In the genomic region with DNA sequence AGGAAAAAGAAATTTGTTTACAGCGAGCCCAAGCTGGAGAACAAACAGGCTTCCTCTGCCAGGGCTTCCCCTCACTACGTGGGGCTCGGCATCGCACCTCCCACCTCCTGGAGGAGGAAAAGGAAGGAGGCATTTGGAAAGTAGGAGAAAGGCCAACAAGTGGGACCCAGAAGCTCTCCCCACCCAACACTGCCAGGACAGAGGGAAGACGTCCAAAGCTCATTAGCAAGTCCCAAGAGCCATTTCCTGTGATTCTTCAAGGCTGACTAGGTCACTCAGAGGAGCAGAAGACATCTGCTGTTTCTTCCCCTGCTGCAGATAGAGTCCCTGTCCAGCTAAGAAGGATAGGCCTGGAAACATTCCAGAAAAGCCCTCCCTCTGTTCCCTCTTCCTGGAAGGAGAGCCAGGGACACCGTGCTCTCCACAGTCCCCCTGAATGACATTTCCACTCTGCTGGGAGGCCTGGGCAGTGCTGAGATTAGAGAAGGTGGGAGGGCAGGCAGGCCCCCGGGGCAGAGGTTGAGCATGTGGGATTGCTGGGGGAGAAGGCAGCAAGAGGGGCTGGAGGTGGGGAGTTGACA, we compare ENCODE assay signal across 17 cellular contexts. TPM values are rescaled to one million over a fixed set of nuclear protein-coding genes. Genes with fewer than 3 reads are reported as not detected.
A peak's percentile ranks its signal among the peaks of the same experiment; 100 is the strongest.
DNase-seq lines count a peak whose midpoint lies in the region; ATAC-seq and TF ChIP-seq lines count a peak whose summit lies in the region.
"Had no signal": no experiment of that assay in that cellular context is flagged by ENCODE, and none has a peak within 500 bp of the region (broad histone marks: within the 10 kb centered on the region; RNA-seq: fewer than 3 reads in every experiment).

No MANE protein-coding gene starts in this region.

- H3K4me1 Mint-ChIP-seq in natural killer cell treated with Interleukin-12 subunit alpha and Interleukin-12 subunit beta and Interleukin-15 and Interleukin-18, amount 100 ng/mL, for 72 hours (ENCODE audit: low read depth in 2 of 2), result no peaks in the 10 kb centered on the region
- H3K4me1 Mint-ChIP-seq: activated naive CD8-positive, alpha-beta T cell treated with anti-CD3 and anti-CD28 coated beads, Interleukin-2, amount 10 ng/mL, durations not matched to agents 7 days and 5 days; B cell had no signal

- peak; percentile 52 for ATAC-seq in omental fat pad (ENCODE audit: low FRiP score)
- no peak for ATAC-seq in natural killer cell treated with Interleukin-12 subunit alpha and Interleukin-12 subunit beta and Interleukin-15 and Interleukin-18, amount 100 ng/mL, for 72 hours
- ATAC-seq in HG03196 (IDR thresholded peaks at IDR 0.05; ENCODE audit: unreplicated experiment), result no peak
- no peak for ATAC-seq in HG03135 (IDR thresholded peaks at IDR 0.05; ENCODE audit: unreplicated experiment)

- peaks cover 15 to 39% of the 10 kb centered on the region in 2 donors for H3K27me3 Mint-ChIP-seq in natural killer cell treated with Interleukin-12 subunit alpha and Interleukin-12 subunit beta and Interleukin-15 and Interleukin-18, amount 100 ng/mL, for 72 hours

- DNase-seq in right atrium auricular region (ENCODE audit: low spot score), result peak; percentile 78
- no peak for DNase-seq in omental fat pad (ENCODE audit: low spot score)
- no peak for DNase-seq in thyroid gland
- no peak for DNase-seq in natural killer cell treated with Interleukin-12 subunit alpha and Interleukin-12 subunit beta and Interleukin-15 and Interleukin-18, amount 100 ng/mL, for 72 hours (ENCODE audit: low spot score)
- no peak for DNase-seq in NCI-H1092 treated with DMSO at 0.1 percent for 48 hours (lab: John Stamatoyannopoulos, UW)
- DNase-seq: activated CD4-positive, alpha-beta T cell treated with anti-CD3 and anti-CD28 coated beads, Interleukin-2, amount 50 U/mL, for 4 hours; activated naive CD8-positive, alpha-beta T cell treated with anti-CD3 and anti-CD28 coated beads, Interleukin-2, amount 10 ng/mL, durations not matched to agents 7 days and 5 days; DMS 273 treated with DMSO at 0.1 percent for 48 hours; effector CD4-positive, alpha-beta T cell; foreskin melanocyte; H7; NCI-H1436 treated with DMSO at 0.1 percent for 48 hours; NK-92 treated with Interleukin-12 subunit alpha and Interleukin-12 subunit beta, amount 100 ng/mL, for 24 hours had no signal

- H3K4me3 Mint-ChIP-seq in natural killer cell treated with Interleukin-12 subunit alpha and Interleukin-12 subunit beta and Interleukin-15 and Interleukin-18, amount 100 ng/mL, for 72 hours, result no peak overlapping the region
- H3K4me3 Mint-ChIP-seq: activated naive CD8-positive, alpha-beta T cell treated with anti-CD3 and anti-CD28 coated beads, Interleukin-2, amount 10 ng/mL, durations not matched to agents 7 days and 5 days; B cell had no signal

- 49 to 59% methylated on average over 7 of the region's 7 CpGs for WGBS in esophagus, 2 donors
- 33 to 49% methylated on average over 7 of the region's 7 CpGs for WGBS in thyroid gland, 2 donors

- H3K9me3 Mint-ChIP-seq in natural killer cell treated with Interleukin-12 subunit alpha and Interleukin-12 subunit beta and Interleukin-15 and Interleukin-18, amount 100 ng/mL, for 72 hours, result no peaks in the 10 kb centered on the region
- H3K9me3 Mint-ChIP-seq: activated naive CD8-positive, alpha-beta T cell treated with anti-CD3 and anti-CD28 coated beads, Interleukin-2, amount 10 ng/mL, durations not matched to agents 7 days and 5 days had no signal

- no peaks in the 10 kb centered on the region for H3K36me3 Mint-ChIP-seq in natural killer cell treated with Interleukin-12 subunit alpha and Interleukin-12 subunit beta and Interleukin-15 and Interleukin-18, amount 100 ng/mL, for 72 hours
- H3K36me3 Mint-ChIP-seq: activated naive CD8-positive, alpha-beta T cell treated with anti-CD3 and anti-CD28 coated beads, Interleukin-2, amount 10 ng/mL, durations not matched to agents 7 days and 5 days had no signal

- TF ChIP-seq CTCF in right atrium auricular region (IDR thresholded peaks at IDR 0.05) (no peak), omental fat pad (IDR thresholded peaks at IDR 0.05) (no peak), thyroid gland (IDR thresholded peaks at IDR 0.05) (no peak)

- H3K4me3 ChIP-seq in esophagus (ENCODE audit: low read depth in 1 of 2, low read length in 2 of 2) (no peak overlapping the region), right atrium auricular region (no peak overlapping the region), thyroid gland (replicated peaks in 1 of 3) (no peak overlapping the region)

- intact Hi-C loops in thyroid gland (cut with DNase I), result no loop called here

- H3K27me3 ChIP-seq in esophagus (ENCODE audit: control insufficient read depth in 1 of 2, insufficient read depth in 2 of 2, low read length in 2 of 2) (no peaks in the 10 kb centered on the region), right atrium auricular region (no peaks in the 10 kb centered on the region), thyroid gland (no peaks in the 10 kb centered on the region)

- H3K27ac ChIP-seq in esophagus (ENCODE audit: low read depth in 2 of 2, low read length in 1 of 2) (peak overlapping the region; percentile 63 to 67), right atrium auricular region (peak overlapping the region; percentile 73 to 83), thyroid gland (peak overlapping the region; percentile 42 to 68 (median 48))

- H3K36me3 ChIP-seq in esophagus (ENCODE audit: control insufficient read depth in 2 of 2, insufficient read depth in 2 of 2, low read length in 1 of 2) (no peaks in the 10 kb centered on the region), right atrium auricular region (no peaks in the 10 kb centered on the region), thyroid gland (no peaks in the 10 kb centered on the region)

- H3K4me1 ChIP-seq in esophagus (ENCODE audit: control insufficient read depth in 2 of 2, insufficient read depth in 2 of 2, low read length in 1 of 2), result peaks cover 0 to 3% of the 10 kb centered on the region in 2 donors
- peaks cover 0 to 55% of the 10 kb centered on the region in 2 donors for H3K4me1 ChIP-seq in right atrium auricular region
- H3K4me1 ChIP-seq in thyroid gland, result peaks cover 0 to 18% of the 10 kb centered on the region in 2 donors

- TF ChIP-seq POLR2A in thyroid gland (IDR thresholded peaks at IDR 0.05), result no peak

- no peak overlapping the region for H3K27ac Mint-ChIP-seq in natural killer cell treated with Interleukin-12 subunit alpha and Interleukin-12 subunit beta and Interleukin-15 and Interleukin-18, amount 100 ng/mL, for 72 hours
- H3K27ac Mint-ChIP-seq: activated naive CD8-positive, alpha-beta T cell treated with anti-CD3 and anti-CD28 coated beads, Interleukin-2, amount 10 ng/mL, durations not matched to agents 7 days and 5 days; B cell had no signal

- H3K9me3 ChIP-seq in esophagus (ENCODE audit: control insufficient read depth in 2 of 2, insufficient read depth in 1 of 2, low read depth in 1 of 2, low read length in 1 of 2) (no peaks in the 10 kb centered on the region), right atrium auricular region (no peaks in the 10 kb centered on the region), thyroid gland (no peaks in the 10 kb centered on the region)

RNA-seq across cellular contexts. Expression of gene NEURL1B, which starts 57.0 kb away (rescaled TPM):
- 1 to 10 TPM; 6.9 to 8.6 TPM for polyA plus RNA-seq in esophagus
- total RNA-seq in right atrium auricular region (10 to 100 TPM; 17.9 to 22.4 TPM), omental fat pad (10 to 100 TPM; 10.3 to 86.5 (median 17.8) TPM), thyroid gland (10 to 100 TPM in 2 of 4 donors, 1 to 10 TPM in 2; 8.2 to 29.9 (median 10.9) TPM)
- total RNA-seq in natural killer cell treated with Interleukin-12 subunit alpha and Interleukin-12 subunit beta and Interleukin-15 and Interleukin-18, amount 100 ng/mL, for 72 hours, result under 1 TPM; 0.14 to 0.36 TPM

Comparison
In these comparisons a context has a peak if more than half of its experiments do, and no peak if none do; other contexts are left out.
1. RNA of gene NEURL1B, which starts 57.0 kb away (total RNA-seq): 10.3 to 86.5 TPM in omental fat pad, 17.9 to 22.4 TPM in right atrium auricular region and 8.2 to 29.9 TPM in thyroid gland; 0.14 to 0.36 TPM in natural killer cell treated with Interleukin-12 subunit alpha and Interleukin-12 subunit beta and Interleukin-15 and Interleukin-18, amount 100 ng/mL, for 72 hours; every median in the first group is over 4 times any median in the second.
2. Peak in every context shown above with its lines, with median percentiles within 50 percentile points of each other: H3K27ac ChIP-seq.